Comparison of ENCODE assay signal across 13 cellular contexts in the genomic region with DNA sequence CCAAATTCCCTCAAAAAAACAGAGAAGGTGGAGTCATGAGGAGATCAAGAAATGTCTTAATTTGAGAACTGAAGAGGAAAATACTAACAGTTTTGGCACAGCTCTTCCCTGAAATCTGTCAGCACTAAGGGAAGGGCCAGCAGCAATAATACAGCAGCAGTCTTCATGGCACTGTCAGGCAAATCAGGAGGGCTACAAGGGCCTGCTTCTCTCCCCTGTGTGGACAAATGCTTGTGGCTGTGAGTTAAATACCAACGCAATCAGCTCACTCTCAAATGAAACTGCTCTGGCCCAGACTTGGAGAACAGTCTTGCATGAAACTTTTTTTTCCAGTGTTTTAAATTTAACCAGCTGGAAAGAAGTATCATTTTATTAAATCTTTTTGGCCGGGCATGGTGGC. TPM values are rescaled to one million over a fixed set of nuclear protein-coding genes. Genes with fewer than 3 reads are reported as not detected.
DNase-seq lines count a peak whose midpoint lies in the region; ATAC-seq and TF ChIP-seq lines count a peak whose summit lies in the region.
"Had no signal": no experiment of that assay in that cellular context is flagged by ENCODE, and none has a peak within 500 bp of the region (broad histone marks: within the 10 kb centered on the region; RNA-seq: fewer than 3 reads in every experiment).

No MANE protein-coding gene starts in this region.

- 0 out of 2 replicates have a peak, but pooled peaks cover under 1% of the 10 kb centered on the region for H3K36me3 Mint-ChIP-seq in HFFc6 (ENCODE audit: low read depth)
- H3K36me3 Mint-ChIP-seq: CD8-positive, alpha-beta memory T cell; immature natural killer cell had no signal

- TF ChIP-seq POLR2A in transverse colon (IDR thresholded peaks at IDR 0.05): no peak

- TF ChIP-seq CTCF in HFFc6 (IDR thresholded peaks at IDR 0.05): no peak
- TF ChIP-seq CTCF in coronary artery (IDR thresholded peaks at IDR 0.05): no peak
- no peak for TF ChIP-seq CTCF in transverse colon (IDR thresholded peaks at IDR 0.05)
- TF ChIP-seq CTCF in GM10266 (IDR thresholded peaks at IDR 0.05; ENCODE audit: control insufficient read depth, insufficient read depth, low read depth, missing control alignments): no peak

- no peak overlapping the region for H3K4me3 Mint-ChIP-seq in HFFc6
- H3K4me3 Mint-ChIP-seq: CD8-positive, alpha-beta memory T cell; immature natural killer cell had no signal

- peaks cover 46% of the 10 kb centered on the region for H3K4me1 Mint-ChIP-seq in HFFc6 (ENCODE audit: low read depth)
- H3K4me1 Mint-ChIP-seq: CD8-positive, alpha-beta memory T cell; immature natural killer cell had no signal

- H3K9me3 Mint-ChIP-seq in HFFc6: peaks cover 4% of the 10 kb centered on the region; the same call in 1 of the 2 replicates
- H3K9me3 Mint-ChIP-seq: CD8-positive, alpha-beta memory T cell had no signal

- 62% methylated on average over 2 of the region's 2 CpGs; no CpG with 5 or more reads in 1 of the 2 donors for WGBS in transverse colon (ENCODE audit: low coverage in 1 of 2), 2 donors

- ATAC-seq in GM21367 (IDR thresholded peaks at IDR 0.05; ENCODE audit: unreplicated experiment): no peak
- no peak for ATAC-seq in HG02798 (IDR thresholded peaks at IDR 0.05; ENCODE audit: poor library complexity, unreplicated experiment)
- ATAC-seq in GM18873 (IDR thresholded peaks at IDR 0.05; ENCODE audit: low FRiP score, unreplicated experiment): no peak

- in situ Hi-C loops in transverse colon (cut with MboI; ENCODE audit: low pct_ligation_motif_present in 1 of 4, low pct_unique_long_range_greater_than_20kb in 1 of 4, low sequenced_read_pairs in 3 of 4): loop anchor here in 1 of 4 donors (25.0 kb wide), 1 partner anchor 90 kb away; no protein-coding TSS in a partner anchor

- no peaks in the 10 kb centered on the region for H3K27me3 ChIP-seq in transverse colon
- H3K27me3 ChIP-seq: esophagus squamous epithelium had no signal

- H3K27me3 Mint-ChIP-seq in HFFc6 (ENCODE audit: insufficient read depth): peaks cover 2% of the 10 kb centered on the region; the same call in 1 of the 2 replicates

- H3K4me1 ChIP-seq in transverse colon: peaks cover 13 to 24% (median 15%) of the 10 kb centered on the region in 4 donors

- intact Hi-C loops in transverse colon (cut with DNase I; ENCODE audit: low total_unique reads): no loop called here

- H3K27ac ChIP-seq in coronary artery (peak overlapping the region; percentile 6 to 76), transverse colon (peak overlapping the region; percentile 38 to 57 (median 50))

- DNase-seq in HFFc6 (peak; percentile 81), coronary artery (ENCODE audit: low spot score) (no peak), islet precursor cell (peak; percentile 59), transverse colon (no peak), GM10266 (ENCODE audit: extremely low spot score) (no peak)
- DNase-seq: activated naive CD4-positive, alpha-beta T cell; CD8-positive, alpha-beta memory T cell; esophagus squamous epithelium; immature natural killer cell; NCI-H146 had no signal

- H3K36me3 ChIP-seq in transverse colon: no peaks in the 10 kb centered on the region
- H3K36me3 ChIP-seq: esophagus squamous epithelium had no signal

- H3K27ac Mint-ChIP-seq in HFFc6: peak overlapping the region; percentile 29
- H3K27ac Mint-ChIP-seq: CD8-positive, alpha-beta memory T cell; immature natural killer cell had no signal

- TF ChIP-seq EP300 in transverse colon (IDR thresholded peaks at IDR 0.05; ENCODE audit: low read depth): no peak

- H3K9me3 ChIP-seq in transverse colon: no peaks in the 10 kb centered on the region
- H3K9me3 ChIP-seq: esophagus squamous epithelium had no signal

- no peak overlapping the region for H3K4me3 ChIP-seq in coronary artery
- H3K4me3 ChIP-seq in transverse colon: no peak overlapping the region
- H3K4me3 ChIP-seq: esophagus squamous epithelium had no signal

RNA-seq across cellular contexts. Expression of gene CNN3, which starts 20.5 kb away (rescaled TPM):
- total RNA-seq in HFFc6 (2021; fragmentation: NEBNext Ultra II Directional; extraction: Animal tissue kit (Norgen Biotek cat#: 25700)): 100 to 1,000 TPM; 210 to 253 (median 232) TPM
- 10 to 100 TPM; 22.4 to 96.2 (median 59.7) TPM for total RNA-seq in transverse colon

Comparison
In these comparisons a context has a peak if more than half of its experiments do, and no peak if none do; other contexts are left out.
1. DNase-seq: peak in HFFc6 (single experiment) and islet precursor cell (single experiment); none in coronary artery (single experiment), transverse colon (single experiment) and GM10266 (single experiment).